ENCODE assay signal across 19 cellular contexts in genomic region chr3:73563896-73564582, GRCh38.
A peak's percentile ranks its signal among the peaks of the same experiment; 100 is the strongest.
DNase-seq lines count a peak whose midpoint lies in the region; ATAC-seq and TF ChIP-seq lines count a peak whose summit lies in the region.
"Had no signal": no experiment of that assay in that cellular context is flagged by ENCODE, and none has a peak within 500 bp of the region (broad histone marks: within the 10 kb centered on the region; RNA-seq: fewer than 3 reads in every experiment).

No MANE protein-coding gene starts in this region.

- no peaks in the 10 kb centered on the region; the same call in 1 of the 2 replicates for H4K20me1 ChIP-seq in SK-N-SH (ENCODE audit: insufficient read depth)

- no peak for TF ChIP-seq POLR2A in esophagus squamous epithelium (IDR thresholded peaks at IDR 0.05)

- CTCF ChIA-PET in SK-N-SH (lab: Yijun Ruan, JAX) = interaction anchor here (0.9 kb wide), 1 partner anchor 18 kb away, joined by 3 read pairs; no protein-coding TSS in a partner anchor

- peaks cover 44% of the 10 kb centered on the region for H3K79me2 ChIP-seq in SK-N-SH (ENCODE audit: insufficient read depth)

- intact Hi-C loops in esophagus squamous epithelium (cut with DNase I) (no loop called here), sciatic nerve (cut with DNase I) (no loop called here)

- WGBS in SK-N-SH (ENCODE audit: low lambda C conversion rate) = 61% methylated on average over 3 of the region's 3 CpGs
- 60 to 61% methylated on average over 3 of the region's 3 CpGs for WGBS in esophagus squamous epithelium, 2 donors

- DNase-seq in EL (peak; percentile 71), SK-N-SH (no peak), esophagus squamous epithelium (lab: John Stamatoyannopoulos, UW) (no peak), renal cortical epithelial cell (ENCODE audit: low read depth) (peak; percentile 63), hippocampal formation (lab: John Stamatoyannopoulos, UW) (no peak), DMS114 treated with DMSO at 0.1 percent for 48 hours (lab: John Stamatoyannopoulos, UW; ENCODE audit: unreplicated experiment) (no peak), amygdala (lab: John Stamatoyannopoulos, UW) (no peak), sciatic nerve (ENCODE audit: low spot score) (no peak)
- DNase-seq: activated CD4-positive, alpha-beta T cell treated with anti-CD3 and anti-CD28 coated beads for 4 hours; activated naive CD4-positive, alpha-beta T cell treated with anti-CD3 and anti-CD28 coated beads for 36 hours; Calu3; effector CD8-positive, alpha-beta T cell; lower lobe of right lung; NCI-H2029 treated with DMSO at 0.1 percent for 48 hours; NCI-H526; retina; stimulated activated naive CD8-positive, alpha-beta T cell treated with anti-CD3 and anti-CD28 coated beads, Interleukin-15, amount 100 ng/mL, for 72 hours; uterus had no signal

- TF ChIP-seq CTCF in SK-N-SH (IDR thresholded peaks at IDR 0.05) (no peak), esophagus squamous epithelium (IDR thresholded peaks at IDR 0.05) (no peak)

- H3K27ac ChIP-seq in SK-N-SH (ENCODE audit: low read depth in 2 of 2, low read length in 1 of 2) (no peak overlapping the region; a peak in 1 of 4 replicates), esophagus squamous epithelium (peak overlapping the region in 3 of 4 donors; percentile 3 to 44 (median 22))
- H3K27ac ChIP-seq: lower lobe of right lung had no signal

- H3K9me3 ChIP-seq in SK-N-SH (no peaks in the 10 kb centered on the region), esophagus squamous epithelium (no peaks in the 10 kb centered on the region)
- H3K9me3 ChIP-seq: lower lobe of right lung, uterus had no signal

- no peak overlapping the region for H2AFZ ChIP-seq in SK-N-SH (ENCODE audit: low read depth)

- no peak overlapping the region for H3K9ac ChIP-seq in SK-N-SH

- H3K36me3 ChIP-seq in SK-N-SH (replicated peaks in 1 of 2; ENCODE audit: control insufficient read depth in 1 of 2, insufficient read depth in 2 of 2, low read length in 1 of 2) (peaks cover 0 to 13% of the 10 kb centered on the region in 2 experiments), esophagus squamous epithelium (no peaks in the 10 kb centered on the region)
- H3K36me3 ChIP-seq: lower lobe of right lung, uterus had no signal

- H3F3A ChIP-seq in SK-N-SH (replicated peaks; ENCODE audit: insufficient read depth) = peaks cover 4% of the 10 kb centered on the region

- H3K27me3 ChIP-seq in SK-N-SH (ENCODE audit: insufficient read depth) (no peaks in the 10 kb centered on the region), esophagus squamous epithelium (no peaks in the 10 kb centered on the region)
- H3K27me3 ChIP-seq: uterus had no signal

- no peak for TF ChIP-seq EP300 in SK-N-SH (IDR thresholded peaks at IDR 0.05; ENCODE audit: borderline replicate concordance in 1 of 2, low read depth in 1 of 2, low read length in 1 of 2)

- no peak for ATAC-seq in sciatic nerve
- ATAC-seq: HCT116; lower lobe of right lung; stimulated activated naive CD8-positive, alpha-beta T cell treated with anti-CD3 and anti-CD28 coated beads, Interleukin-15, amount 100 ng/mL, for 72 hours had no signal

- no peak overlapping the region for H3K4me3 ChIP-seq in SK-N-SH (ENCODE audit: low read depth in 2 of 2, low read length in 1 of 2)
- no peak overlapping the region for H3K4me3 ChIP-seq in esophagus squamous epithelium
- H3K4me3 ChIP-seq: lower lobe of right lung, uterus had no signal

- no peaks in the 10 kb centered on the region for H3K9me2 ChIP-seq in SK-N-SH

- POLR2A ChIA-PET in SK-N-SH (lab: Yijun Ruan, JAX) = no interaction called here

- peaks cover 7 to 15% of the 10 kb centered on the region in 2 experiments; a peak in 3 of 4 replicates for H3K4me1 ChIP-seq in SK-N-SH (ENCODE audit: control insufficient read depth in 1 of 2, insufficient read depth in 2 of 2, low read depth in 1 of 2, low read length in 1 of 2)
- H3K4me1 ChIP-seq in esophagus squamous epithelium = peaks cover 0 to 39% (median under 1%) of the 10 kb centered on the region in 3 donors
- H3K4me1 ChIP-seq: lower lobe of right lung, uterus had no signal

- no peak for TF ChIP-seq RAD21 in SK-N-SH (IDR thresholded peaks at IDR 0.05; ENCODE audit: low read length)

- peak overlapping the region; percentile 51; the same call in 1 of the 2 replicates for H3K4me2 ChIP-seq in SK-N-SH

TF ChIP-seq in SK-N-SH, 30 proteins besides CTCF, POLR2A, EP300 and RAD21:
- TF ChIP-seq JUND (IDR thresholded peaks at IDR 0.05) (peak; percentile 57), PBX3 (IDR thresholded peaks at IDR 0.05) (peak; percentile 25; the same call in 1 of the 2 replicates), FOXJ3 (CRISPR knock-in tag; IDR thresholded peaks at IDR 0.05) (no peak), NFIC (IDR thresholded peaks at IDR 0.05; ENCODE audit: borderline replicate concordance) (peak; percentile 43; the same call in 1 of the 2 replicates), MEF2A (IDR thresholded peaks at IDR 0.05; ENCODE audit: borderline replicate concordance, low read depth) (no peak), IRF3 (IDR thresholded peaks at IDR 0.05; ENCODE audit: low read depth, low read length) (no peak), CHD2 (IDR thresholded peaks at IDR 0.05; ENCODE audit: low read length, partially characterized antibody) (no peak), GATA2 (CRISPR knock-in tag; IDR thresholded peaks at IDR 0.05) (no peak), ZBTB33 (IDR thresholded peaks at IDR 0.05; ENCODE audit: borderline replicate concordance, low read depth) (no peak), TEAD4 (IDR thresholded peaks at IDR 0.05; ENCODE audit: borderline replicate concordance, insufficient read depth) (no peak), POLR2AphosphoS5 (IDR thresholded peaks at IDR 0.05; ENCODE audit: low read depth, low read length) (no peak), TCF12 (IDR thresholded peaks at IDR 0.05) (peak; percentile 52; the same call in 1 of the 2 replicates), MXI1 (IDR thresholded peaks at IDR 0.05; ENCODE audit: low read depth, low read length) (no peak), EZH2phosphoT487 (IDR thresholded peaks at IDR 0.05; ENCODE audit: borderline replicate concordance, low read depth) (no peak), FOSL2 (IDR thresholded peaks at IDR 0.05; ENCODE audit: borderline replicate concordance, low read depth) (peak; percentile 66; the same call in 1 of the 2 replicates), NRF1 (IDR thresholded peaks at IDR 0.05; ENCODE audit: low read depth, low read length) (no peak)

Comparison
In these comparisons a context has a peak if more than half of its experiments do, and no peak if none do; other contexts are left out.
1. DNase-seq: peak in EL (single experiment) and renal cortical epithelial cell (single experiment); none in SK-N-SH (single experiment), esophagus squamous epithelium (single experiment), hippocampal formation (0 of 2), DMS114 treated with DMSO at 0.1 percent for 48 hours (single experiment), amygdala (0 of 56) and sciatic nerve (single experiment).
2. H3K27ac ChIP-seq: peak in esophagus squamous epithelium (3 of 4); none in SK-N-SH (0 of 2).